1 cellular context compared by ENCODE assay signal in genomic region chr6:31493875-31494694, GRCh38.
A peak's percentile ranks its signal among the peaks of the same experiment; 100 is the strongest.
TF ChIP-seq lines count a peak whose summit lies in the region.

No MANE protein-coding gene starts in this region.

TF ChIP-seq in K562, 482 proteins besides CTCF, POLR2A, EP300 and RAD21 (continued from another document and continues in another):
- TF ChIP-seq ARID4B (CRISPR knock-in tag; IDR thresholded peaks at IDR 0.05): no peak
- TF ChIP-seq KDM1A (IDR thresholded peaks at IDR 0.05): no peak
- no peak for TF ChIP-seq HMBOX1 (IDR thresholded peaks at IDR 0.05)
- TF ChIP-seq ZSCAN32 (CRISPR knock-in tag; IDR thresholded peaks at IDR 0.05): no peak
- no peak for TF ChIP-seq SIRT6 (IDR thresholded peaks at IDR 0.05; ENCODE audit: low read depth, low read length)
- TF ChIP-seq RB1 (IDR thresholded peaks at IDR 0.05; ENCODE audit: low read depth): peak; percentile 75
- TF ChIP-seq NFYB (IDR thresholded peaks at IDR 0.05; ENCODE audit: extremely low read depth, insufficient read length): no peak
- TF ChIP-seq, protein P1, sequence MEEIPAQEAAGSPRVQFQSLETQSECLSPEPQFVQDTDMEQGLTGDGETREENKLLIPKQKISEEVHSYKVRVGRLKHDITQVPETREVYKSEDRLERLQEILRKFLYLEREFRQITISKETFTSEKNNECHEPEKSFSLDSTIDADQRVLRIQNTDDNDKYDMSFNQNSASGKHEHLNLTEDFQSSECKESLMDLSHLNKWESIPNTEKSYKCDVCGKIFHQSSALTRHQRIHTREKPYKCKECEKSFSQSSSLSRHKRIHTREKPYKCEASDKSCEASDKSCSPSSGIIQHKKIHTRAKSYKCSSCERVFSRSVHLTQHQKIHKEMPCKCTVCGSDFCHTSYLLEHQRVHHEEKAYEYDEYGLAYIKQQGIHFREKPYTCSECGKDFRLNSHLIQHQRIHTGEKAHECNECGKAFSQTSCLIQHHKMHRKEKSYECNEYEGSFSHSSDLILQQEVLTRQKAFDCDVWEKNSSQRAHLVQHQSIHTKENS (CRISPR knock-in tag; IDR thresholded peaks at IDR 0.05): no peak
- TF ChIP-seq ETS2 (tag; IDR thresholded peaks at IDR 0.05; ENCODE audit: borderline replicate concordance, poor library complexity, severe bottlenecking): no peak
- TF ChIP-seq ZNF639 (CRISPR knock-in tag; conservative IDR thresholded peaks at IDR 0.05 in 1 of 2, IDR thresholded peaks at IDR 0.05 in 1 of 2): no peak
- TF ChIP-seq BCOR (IDR thresholded peaks at IDR 0.05): peak; percentile 76
- TF ChIP-seq, protein P2, sequence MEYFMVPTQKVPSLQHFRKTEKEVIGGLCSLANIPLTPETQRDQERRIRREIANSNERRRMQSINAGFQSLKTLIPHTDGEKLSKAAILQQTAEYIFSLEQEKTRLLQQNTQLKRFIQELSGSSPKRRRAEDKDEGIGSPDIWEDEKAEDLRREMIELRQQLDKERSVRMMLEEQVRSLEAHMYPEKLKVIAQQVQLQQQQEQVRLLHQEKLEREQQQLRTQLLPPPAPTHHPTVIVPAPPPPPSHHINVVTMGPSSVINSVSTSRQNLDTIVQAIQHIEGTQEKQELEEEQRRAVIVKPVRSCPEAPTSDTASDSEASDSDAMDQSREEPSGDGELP (CRISPR knock-in tag; IDR thresholded peaks at IDR 0.05; ENCODE audit: borderline replicate concordance): peak; percentile 66; the same call in 1 of the 2 replicates
- TF ChIP-seq USF2 (CRISPR knock-in tag; IDR thresholded peaks at IDR 0.05): no peak
- TF ChIP-seq XRCC4 (IDR thresholded peaks at IDR 0.05; ENCODE audit: extremely low read depth, insufficient read depth, insufficient read length): no peak
- no peak; the same call in 1 of the 2 replicates for TF ChIP-seq TAF7 (tag; IDR thresholded peaks at IDR 0.05)
- no peak for TF ChIP-seq SP2 (IDR thresholded peaks at IDR 0.05; ENCODE audit: extremely low read depth, low read depth, low read length, poor library complexity, severe bottlenecking)
- TF ChIP-seq ZC3H4 (CRISPR knock-in tag; IDR thresholded peaks at IDR 0.05; ENCODE audit: borderline replicate concordance): no peak
- TF ChIP-seq, protein P3, sequence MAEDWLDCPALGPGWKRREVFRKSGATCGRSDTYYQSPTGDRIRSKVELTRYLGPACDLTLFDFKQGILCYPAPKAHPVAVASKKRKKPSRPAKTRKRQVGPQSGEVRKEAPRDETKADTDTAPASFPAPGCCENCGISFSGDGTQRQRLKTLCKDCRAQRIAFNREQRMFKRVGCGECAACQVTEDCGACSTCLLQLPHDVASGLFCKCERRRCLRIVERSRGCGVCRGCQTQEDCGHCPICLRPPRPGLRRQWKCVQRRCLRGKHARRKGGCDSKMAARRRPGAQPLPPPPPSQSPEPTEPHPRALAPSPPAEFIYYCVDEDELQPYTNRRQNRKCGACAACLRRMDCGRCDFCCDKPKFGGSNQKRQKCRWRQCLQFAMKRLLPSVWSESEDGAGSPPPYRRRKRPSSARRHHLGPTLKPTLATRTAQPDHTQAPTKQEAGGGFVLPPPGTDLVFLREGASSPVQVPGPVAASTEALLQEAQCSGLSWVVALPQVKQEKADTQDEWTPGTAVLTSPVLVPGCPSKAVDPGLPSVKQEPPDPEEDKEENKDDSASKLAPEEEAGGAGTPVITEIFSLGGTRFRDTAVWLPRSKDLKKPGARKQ (CRISPR knock-in tag; IDR thresholded peaks at IDR 0.05): no peak
- TF ChIP-seq, protein P4, sequence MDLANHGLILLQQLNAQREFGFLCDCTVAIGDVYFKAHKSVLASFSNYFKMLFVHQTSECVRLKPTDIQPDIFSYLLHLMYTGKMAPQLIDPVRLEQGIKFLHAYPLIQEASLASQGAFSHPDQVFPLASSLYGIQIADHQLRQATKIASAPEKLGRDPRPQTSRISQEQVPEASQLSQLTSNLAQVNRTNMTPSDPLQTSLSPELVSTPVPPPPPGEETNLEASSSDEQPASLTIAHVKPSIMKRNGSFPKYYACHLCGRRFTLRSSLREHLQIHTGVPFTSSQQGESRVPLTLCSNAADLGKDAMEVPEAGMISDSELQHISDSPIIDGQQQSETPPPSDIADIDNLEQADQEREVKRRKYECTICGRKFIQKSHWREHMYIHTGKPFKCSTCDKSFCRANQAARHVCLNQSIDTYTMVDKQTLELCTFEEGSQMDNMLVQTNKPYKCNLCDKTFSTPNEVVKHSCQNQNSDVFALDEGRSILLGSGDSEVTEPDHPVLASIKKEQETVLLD (IDR thresholded peaks at IDR 0.05): 0 out of 2 replicates have a peak, but pooled peaks have one; percentile 45
- TF ChIP-seq ZNF586 (CRISPR knock-in tag; conservative IDR thresholded peaks at IDR 0.05): no peak
- no peak for TF ChIP-seq MTF1 (CRISPR knock-in tag; IDR thresholded peaks at IDR 0.05; ENCODE audit: borderline replicate concordance)
- peak; percentile 32; the same call in 1 of the 2 replicates for TF ChIP-seq NCOA1 (IDR thresholded peaks at IDR 0.05; ENCODE audit: low read depth)
- TF ChIP-seq GATA2 (CRISPR knock-in tag; IDR thresholded peaks at IDR 0.05): no peak
- no peak for TF ChIP-seq ZNF507 (tag; conservative IDR thresholded peaks at IDR 0.05)
- TF ChIP-seq CAMTA2 (CRISPR knock-in tag; conservative IDR thresholded peaks at IDR 0.05): no peak
- no peak for TF ChIP-seq ZNF668 (CRISPR knock-in tag; IDR thresholded peaks at IDR 0.05)
- no peak for TF ChIP-seq BRF1 (IDR thresholded peaks at IDR 0.05; ENCODE audit: borderline replicate concordance, extremely low read depth, insufficient read length)
- TF ChIP-seq STAT5B (CRISPR knock-in tag; IDR thresholded peaks at IDR 0.05): no peak
- TF ChIP-seq TEAD4 (IDR thresholded peaks at IDR 0.05; ENCODE audit: low read length): peak; percentile 51; the same call in 1 of the 2 replicates
- no peak for TF ChIP-seq TEAD4 (CRISPR knock-in tag; IDR thresholded peaks at IDR 0.05; ENCODE audit: borderline replicate concordance)
- no peak for TF ChIP-seq ZNF785 (CRISPR knock-in tag; IDR thresholded peaks at IDR 0.05)
- TF ChIP-seq, protein P5, sequence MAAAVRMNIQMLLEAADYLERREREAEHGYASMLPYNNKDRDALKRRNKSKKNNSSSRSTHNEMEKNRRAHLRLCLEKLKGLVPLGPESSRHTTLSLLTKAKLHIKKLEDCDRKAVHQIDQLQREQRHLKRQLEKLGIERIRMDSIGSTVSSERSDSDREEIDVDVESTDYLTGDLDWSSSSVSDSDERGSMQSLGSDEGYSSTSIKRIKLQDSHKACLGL (CRISPR knock-in tag; IDR thresholded peaks at IDR 0.05; ENCODE audit: borderline replicate concordance, poor library complexity, severe bottlenecking): no peak
- TF ChIP-seq SAP30 (IDR thresholded peaks at IDR 0.05; ENCODE audit: borderline replicate concordance, insufficient read depth, low read depth, low read length, poor library complexity, severe bottlenecking): peak; percentile 59
- no peak for TF ChIP-seq TRIM28 (IDR thresholded peaks at IDR 0.05)
- TF ChIP-seq ZNF444 (CRISPR knock-in tag; IDR thresholded peaks at IDR 0.05): no peak
- TF ChIP-seq ZHX1 (conservative IDR thresholded peaks at IDR 0.05; ENCODE audit: low read length): no peak
- TF ChIP-seq CBX2 (IDR thresholded peaks at IDR 0.05; ENCODE audit: insufficient read depth, low read length, poor library complexity, severe bottlenecking): no peak
- TF ChIP-seq, protein P6, sequence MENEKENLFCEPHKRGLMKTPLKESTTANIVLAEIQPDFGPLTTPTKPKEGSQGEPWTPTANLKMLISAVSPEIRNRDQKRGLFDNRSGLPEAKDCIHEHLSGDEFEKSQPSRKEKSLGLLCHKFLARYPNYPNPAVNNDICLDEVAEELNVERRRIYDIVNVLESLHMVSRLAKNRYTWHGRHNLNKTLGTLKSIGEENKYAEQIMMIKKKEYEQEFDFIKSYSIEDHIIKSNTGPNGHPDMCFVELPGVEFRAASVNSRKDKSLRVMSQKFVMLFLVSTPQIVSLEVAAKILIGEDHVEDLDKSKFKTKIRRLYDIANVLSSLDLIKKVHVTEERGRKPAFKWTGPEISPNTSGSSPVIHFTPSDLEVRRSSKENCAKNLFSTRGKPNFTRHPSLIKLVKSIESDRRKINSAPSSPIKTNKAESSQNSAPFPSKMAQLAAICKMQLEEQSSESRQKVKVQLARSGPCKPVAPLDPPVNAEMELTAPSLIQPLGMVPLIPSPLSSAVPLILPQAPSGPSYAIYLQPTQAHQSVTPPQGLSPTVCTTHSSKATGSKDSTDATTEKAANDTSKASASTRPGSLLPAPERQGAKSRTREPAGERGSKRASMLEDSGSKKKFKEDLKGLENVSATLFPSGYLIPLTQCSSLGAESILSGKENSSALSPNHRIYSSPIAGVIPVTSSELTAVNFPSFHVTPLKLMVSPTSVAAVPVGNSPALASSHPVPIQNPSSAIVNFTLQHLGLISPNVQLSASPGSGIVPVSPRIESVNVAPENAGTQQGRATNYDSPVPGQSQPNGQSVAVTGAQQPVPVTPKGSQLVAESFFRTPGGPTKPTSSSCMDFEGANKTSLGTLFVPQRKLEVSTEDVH (IDR thresholded peaks at IDR 0.05; ENCODE audit: low read depth, partially characterized antibody): peak; percentile 28
- no peak for TF ChIP-seq PHF20 (IDR thresholded peaks at IDR 0.05; ENCODE audit: partially characterized antibody)
- TF ChIP-seq ZNF239 (CRISPR knock-in tag; IDR thresholded peaks at IDR 0.05): 0 out of 2 replicates have a peak, but pooled peaks have one; percentile 11
- peak; percentile 23; the same call in 1 of the 2 replicates for TF ChIP-seq NFIC (IDR thresholded peaks at IDR 0.05)
- TF ChIP-seq DACH1 (IDR thresholded peaks at IDR 0.05; ENCODE audit: partially characterized antibody): no peak
- TF ChIP-seq ZSCAN29 (IDR thresholded peaks at IDR 0.05): no peak
- TF ChIP-seq HNRNPH1 (optimal IDR thresholded peaks at IDR 0.05; ENCODE audit: low read depth, low read length): no peak
- TF ChIP-seq ETV5 (CRISPR knock-in tag; IDR thresholded peaks at IDR 0.05; ENCODE audit: low read depth): no peak
- TF ChIP-seq PTRF (tag; IDR thresholded peaks at IDR 0.05): no peak
